Comparison of ENCODE assay signal across 27 cellular contexts in the genomic region with DNA sequence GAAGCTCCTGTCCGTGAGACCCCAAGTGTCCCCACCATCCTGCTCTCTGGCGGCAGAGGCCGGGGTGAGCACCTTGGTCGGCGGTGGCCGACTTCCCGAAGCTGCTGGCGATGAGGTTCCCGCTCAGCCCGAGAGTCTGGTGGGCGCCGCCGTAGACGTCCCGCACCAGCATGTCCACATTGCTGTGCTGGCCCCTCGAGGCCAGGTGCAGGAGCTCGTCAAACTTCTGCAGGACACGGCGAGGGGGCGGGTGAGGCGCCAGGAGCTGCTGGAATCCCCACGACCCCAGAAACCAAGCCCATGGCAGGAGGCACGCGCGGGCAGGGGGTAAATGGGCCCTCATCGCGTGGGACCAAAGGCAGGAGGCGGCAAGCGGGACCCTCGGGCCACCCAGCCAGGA. TPM values are rescaled to one million over a fixed set of nuclear protein-coding genes. Genes with fewer than 3 reads are reported as not detected.
"Had no signal": no experiment of that assay in that cellular context is flagged by ENCODE, and none has a peak within 500 bp of the region (broad histone marks: within the 10 kb centered on the region; RNA-seq: fewer than 3 reads in every experiment).

No MANE protein-coding gene starts in this region.

- H3K9ac ChIP-seq: parathyroid adenoma had no signal

- DNase-seq: hypothalamus; immature natural killer cell; kidney; left ventricle myocardium inferior; mesendoderm; mucosa of descending colon; naive thymus-derived CD4-positive, alpha-beta T cell; right cardiac atrium; sigmoid colon; small intestine; spleen; stimulated activated CD4-positive, alpha-beta T cell treated with anti-CD3 and anti-CD28 coated beads, Interleukin-4, amount 100 ng/mL, for 24 hours; stimulated activated naive CD4-positive, alpha-beta T cell; uterus had no signal

- H2AFZ ChIP-seq: parathyroid adenoma had no signal

- H3K9me3 ChIP-seq: left ventricle myocardium inferior, mucosa of descending colon, sigmoid colon, spleen, suprapubic skin, tibial nerve, uterus had no signal

- H3K4me3 ChIP-seq: left ventricle myocardium inferior, lung, mucosa of descending colon, sigmoid colon, spleen, suprapubic skin, tibial nerve, uterus had no signal

- H3K27me3 ChIP-seq: sigmoid colon, spleen, suprapubic skin, tibial nerve, uterus had no signal

- FAIRE-seq: islet of Langerhans, kidney, small intestine had no signal

- ATAC-seq: mucosa of descending colon; naive thymus-derived CD4-positive, alpha-beta T cell; natural killer cell treated with Interleukin-12 subunit alpha and Interleukin-12 subunit beta and Interleukin-15 and Interleukin-18, amount 100 ng/mL, for 72 hours; right cardiac atrium; stimulated activated effector memory CD8-positive, alpha-beta T cell treated with anti-CD3 and anti-CD28 coated beads, Interleukin-12 subunit alpha, Interleukin-12 subunit beta, amount 100 ng/mL, for 72 hours had no signal

- H3K4me1 ChIP-seq: parathyroid adenoma had no signal

- H3K36me3 ChIP-seq: uterus had no signal

- H3K27ac ChIP-seq: left ventricle myocardium inferior, parathyroid adenoma, sigmoid colon, spleen, suprapubic skin, tibial nerve, uterus had no signal

RNA-seq across cellular contexts. Expression of gene HES5, which starts 10.3 kb away (rescaled TPM):
- total RNA-seq: mesothelial cell of epicardium; myocyte; naive thymus-derived CD4-positive, alpha-beta T cell; natural killer cell treated with Interleukin-12 subunit alpha and Interleukin-12 subunit beta and Interleukin-15 and Interleukin-18, amount 100 ng/mL, for 72 hours; osteocyte; pulmonary artery endothelial cell; renal cortical epithelial cell had no signal
- polyA plus RNA-seq: immature natural killer cell; naive thymus-derived CD4-positive, alpha-beta T cell had no signal

RNA-seq across cellular contexts. Expression of gene PLCH2, which starts 43.6 kb away (rescaled TPM):
- total RNA-seq: progenitor cell of endocrine pancreas had no signal
